In genomic region chr5:139700711-139701693, GRCh38 we compare ENCODE assay signal across 1 cellular context.
TF ChIP-seq lines count a peak whose summit lies in the region.

No MANE protein-coding gene starts in this region.

TF ChIP-seq in HepG2, 621 proteins besides CTCF, POLR2A, EP300 and RAD21 (continued from another document and continues in another):
- TF ChIP-seq ZNF512B (CRISPR knock-in tag; IDR thresholded peaks at IDR 0.05; ENCODE audit: borderline replicate concordance) (peak; percentile 87), KAT7 (CRISPR knock-in tag; IDR thresholded peaks at IDR 0.05; ENCODE audit: borderline replicate concordance) (0 out of 2 replicates have a peak, but pooled peaks have one; percentile 77), CC2D1A (CRISPR knock-in tag; IDR thresholded peaks at IDR 0.05) (peak; percentile 16; the same call in 1 of the 2 replicates), THAP7 (CRISPR knock-in tag; IDR thresholded peaks at IDR 0.05) (no peak), ZNF101 (CRISPR knock-in tag; IDR thresholded peaks at IDR 0.05; ENCODE audit: borderline replicate concordance, low read depth) (no peak), ZNF451 (CRISPR knock-in tag; IDR thresholded peaks at IDR 0.05) (no peak), ZFP91 (CRISPR knock-in tag; IDR thresholded peaks at IDR 0.05; ENCODE audit: borderline replicate concordance) (peak; percentile 83), ZNF280B (CRISPR knock-in tag; IDR thresholded peaks at IDR 0.05; ENCODE audit: borderline replicate concordance) (no peak), ZSCAN21 (CRISPR knock-in tag; IDR thresholded peaks at IDR 0.05; ENCODE audit: borderline replicate concordance) (0 out of 2 replicates have a peak, but pooled peaks have one; percentile 18), U2AF2 (IDR thresholded peaks at IDR 0.05; ENCODE audit: low read depth, low read length) (no peak), ZNF121 (CRISPR knock-in tag; IDR thresholded peaks at IDR 0.05) (no peak), PRDM10 (CRISPR knock-in tag; IDR thresholded peaks at IDR 0.05; ENCODE audit: low read depth) (peak; percentile 46; the same call in 1 of the 2 replicates), SUZ12 (IDR thresholded peaks at IDR 0.05; ENCODE audit: low read depth, low read length) (no peak), NR2F2 (IDR thresholded peaks at IDR 0.05; ENCODE audit: borderline replicate concordance, low read depth) (no peak), TEAD3 (CRISPR knock-in tag; optimal IDR thresholded peaks at IDR 0.05; ENCODE audit: borderline replicate concordance) (peak; percentile 59), HHEX (CRISPR knock-in tag; IDR thresholded peaks at IDR 0.05) (no peak), ZNF770 (CRISPR knock-in tag; IDR thresholded peaks at IDR 0.05) (peak; percentile 34; the same call in 1 of the 2 replicates), RXRB (CRISPR knock-in tag; IDR thresholded peaks at IDR 0.05; ENCODE audit: borderline replicate concordance) (peak; percentile 74; the same call in 1 of the 2 replicates), RFX3 (CRISPR knock-in tag; IDR thresholded peaks at IDR 0.05) (no peak), NR1H2 (CRISPR knock-in tag; IDR thresholded peaks at IDR 0.05; ENCODE audit: borderline replicate concordance, low read depth) (no peak), HNF4G (IDR thresholded peaks at IDR 0.05; ENCODE audit: borderline replicate concordance, low read depth, low read length) (peak; percentile 89), HNF4G (CRISPR knock-in tag; IDR thresholded peaks at IDR 0.05; ENCODE audit: borderline replicate concordance, low read depth) (peak; percentile 96; the same call in 1 of the 2 replicates), ZBTB34 (CRISPR knock-in tag; IDR thresholded peaks at IDR 0.05) (no peak), SAP130 (CRISPR knock-in tag; IDR thresholded peaks at IDR 0.05; ENCODE audit: low read depth) (peak; percentile 72), RARA (CRISPR knock-in tag; IDR thresholded peaks at IDR 0.05) (peak; percentile 49; the same call in 1 of the 2 replicates), ASH2L (IDR thresholded peaks at IDR 0.05; ENCODE audit: insufficient read length, low read depth, low read length) (peak; percentile 63), PLRG1 (conservative IDR thresholded peaks at IDR 0.05) (no peak), TAF15 (IDR thresholded peaks at IDR 0.05; ENCODE audit: low read depth, low read length, poor library complexity, severe bottlenecking) (no peak), NFE2L2 (IDR thresholded peaks at IDR 0.05; ENCODE audit: low read length) (no peak), ZNF616 (CRISPR knock-in tag; IDR thresholded peaks at IDR 0.05; ENCODE audit: low read depth) (no peak), NFYB (CRISPR knock-in tag; IDR thresholded peaks at IDR 0.05) (peak; percentile 83), IKZF4 (CRISPR knock-in tag; IDR thresholded peaks at IDR 0.05; ENCODE audit: borderline replicate concordance, low read depth, not compliant biosample characterization) (peak; percentile 24), LRRFIP1 (CRISPR knock-in tag; conservative IDR thresholded peaks at IDR 0.05) (no peak), GFI1 (CRISPR knock-in tag; IDR thresholded peaks at IDR 0.05; ENCODE audit: borderline replicate concordance) (peak; percentile 82; the same call in 1 of the 2 replicates), ZNF788 (CRISPR knock-in tag; IDR thresholded peaks at IDR 0.05; ENCODE audit: borderline replicate concordance) (peak; percentile 75; the same call in 1 of the 2 replicates), ZNF670 (CRISPR knock-in tag; IDR thresholded peaks at IDR 0.05; ENCODE audit: borderline replicate concordance) (no peak), PCBP1 (IDR thresholded peaks at IDR 0.05; ENCODE audit: borderline replicate concordance, low read depth, low read length) (0 out of 2 replicates have a peak, but pooled peaks have one; percentile 19), GZF1 (CRISPR knock-in tag; IDR thresholded peaks at IDR 0.05) (no peak), ZNF329 (CRISPR knock-in tag; IDR thresholded peaks at IDR 0.05; ENCODE audit: low read depth) (0 out of 2 replicates have a peak, but pooled peaks have one; percentile 16), KLF6 (CRISPR knock-in tag; IDR thresholded peaks at IDR 0.05) (peak; percentile 79; the same call in 1 of the 2 replicates), IRF2 (CRISPR knock-in tag; IDR thresholded peaks at IDR 0.05) (peak; percentile 29; the same call in 1 of the 2 replicates), MTA1 (CRISPR knock-in tag; IDR thresholded peaks at IDR 0.05; ENCODE audit: borderline replicate concordance) (peak; percentile 94), ZNF619 (CRISPR knock-in tag; IDR thresholded peaks at IDR 0.05) (peak; percentile 16; the same call in 1 of the 2 replicates), SMC3 (IDR thresholded peaks at IDR 0.05; ENCODE audit: low read length) (no peak), ZNF850 (CRISPR knock-in tag; conservative IDR thresholded peaks at IDR 0.05) (no peak), DMAP1 (CRISPR knock-in tag; IDR thresholded peaks at IDR 0.05) (no peak; the same call in 1 of the 2 replicates), NFRKB (IDR thresholded peaks at IDR 0.05) (no peak), ZBTB25 (CRISPR knock-in tag; IDR thresholded peaks at IDR 0.05) (no peak)
